In the genomic region with DNA sequence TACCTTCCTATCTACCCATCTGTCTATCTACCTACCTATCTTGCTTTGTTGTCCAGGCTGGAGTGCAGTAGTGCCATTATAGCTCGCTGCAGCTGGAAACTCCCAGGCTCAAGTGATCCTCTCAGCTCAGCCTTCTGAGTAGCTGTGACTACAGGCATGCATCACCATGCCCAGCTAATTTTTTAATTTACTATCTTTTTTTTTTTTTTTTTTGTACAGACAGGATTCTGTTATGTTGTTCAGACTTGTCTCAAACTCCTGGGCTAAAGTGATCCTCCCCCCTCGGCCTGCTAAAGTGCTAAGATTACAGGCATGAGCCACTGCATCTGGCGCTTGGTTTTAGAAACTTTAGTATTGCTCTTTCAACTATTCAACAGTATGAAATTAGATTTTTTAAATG, we compare ENCODE assay signal across 26 cellular contexts.
"Had no signal": no experiment of that assay in that cellular context is flagged by ENCODE, and none has a peak within 500 bp of the region (broad histone marks: within the 10 kb centered on the region; RNA-seq: fewer than 3 reads in every experiment).

No MANE protein-coding gene starts in this region.

- H3K36me3 Mint-ChIP-seq: activated CD4-positive, alpha-beta memory T cell treated with anti-CD3 and anti-CD28 coated beads for 36 hours; activated naive CD8-positive, alpha-beta T cell; brain had no signal

- ATAC-seq: activated T-cell treated with anti-CD3 and anti-CD28 coated beads, Interleukin-2, amount 50 U/mL, for 4 hours; K562; Right ventricle myocardium inferior had no signal

- FAIRE-seq: astrocyte, K562 had no signal

- H3K4me3 Mint-ChIP-seq: activated CD4-positive, alpha-beta memory T cell treated with anti-CD3 and anti-CD28 coated beads for 36 hours; activated CD4-positive, alpha-beta T cell treated with anti-CD3 and anti-CD28 coated beads, Interleukin-2, amount 10 ng/mL, durations not matched to agents 7 days and 5 days; activated naive CD4-positive, alpha-beta T cell treated with anti-CD3 and anti-CD28 coated beads for 36 hours; activated naive CD8-positive, alpha-beta T cell; activated T-cell treated with anti-CD3 and anti-CD28 coated beads, Interleukin-2, amount 50 U/mL, for 4 hours; brain had no signal

- H3K4me1 Mint-ChIP-seq: activated CD4-positive, alpha-beta T cell treated with anti-CD3 and anti-CD28 coated beads, Interleukin-2, amount 10 ng/mL, durations not matched to agents 7 days and 5 days; brain had no signal

- DNase-seq: activated CD4-positive, alpha-beta memory T cell treated with anti-CD3 and anti-CD28 coated beads for 36 hours; activated CD4-positive, alpha-beta T cell treated with anti-CD3 and anti-CD28 coated beads, Interleukin-2, amount 10 ng/mL, durations not matched to agents 7 days and 5 days; activated CD4-positive, CD25-positive, alpha-beta regulatory T cell; activated CD8-positive, alpha-beta memory T cell treated with anti-CD3 and anti-CD28 coated beads for 24 hours; activated gamma-delta T cell; activated naive CD4-positive, alpha-beta T cell treated with anti-CD3 and anti-CD28 coated beads for 36 hours; activated T-cell treated with anti-CD3 and anti-CD28 coated beads, Interleukin-2, amount 50 U/mL, for 4 hours; amygdala; cerebellar nuclear complex; Karpas-422; MM.1S; NCI-H1417; NCI-H1930; NCI-H2107; NCI-H2227 treated with DMSO at 0.1 percent for 48 hours; NCI-H446 treated with DMSO at 0.1 percent for 48 hours; NCI-H524 treated with DMSO at 0.1 percent for 48 hours; NCI-H774; T-helper 1 cell had no signal

- H3K27ac ChIP-seq: SK-N-MC, VCaP had no signal

- H3K4me3 ChIP-seq: K562, SK-N-MC had no signal

- H3K27ac Mint-ChIP-seq: activated CD4-positive, alpha-beta memory T cell treated with anti-CD3 and anti-CD28 coated beads for 36 hours; activated CD4-positive, alpha-beta T cell treated with anti-CD3 and anti-CD28 coated beads, Interleukin-2, amount 10 ng/mL, durations not matched to agents 7 days and 5 days; activated naive CD4-positive, alpha-beta T cell treated with anti-CD3 and anti-CD28 coated beads for 36 hours; activated naive CD8-positive, alpha-beta T cell; brain had no signal
